13 cellular contexts compared by ENCODE assay signal in genomic region chr20:32680544-32681174, GRCh38. TPM values are rescaled to one million over a fixed set of nuclear protein-coding genes. Genes with fewer than 3 reads are reported as not detected.
A peak's percentile ranks its signal among the peaks of the same experiment; 100 is the strongest.
DNase-seq lines count a peak whose midpoint lies in the region; ATAC-seq and TF ChIP-seq lines count a peak whose summit lies in the region.
"Had no signal": no experiment of that assay in that cellular context is flagged by ENCODE, and none has a peak within 500 bp of the region (broad histone marks: within the 10 kb centered on the region; RNA-seq: fewer than 3 reads in every experiment).

No MANE protein-coding gene starts in this region.

- no peak for TF ChIP-seq CTCF in activated CD8-positive, alpha-beta T cell treated with anti-CD3 and anti-CD28 coated beads for 36 hours (IDR thresholded peaks at IDR 0.05)
- no peak for TF ChIP-seq CTCF in RWPE2 (IDR thresholded peaks at IDR 0.05; ENCODE audit: poor library complexity, severe bottlenecking)
- no peak for TF ChIP-seq CTCF in glutamatergic neuron (IDR thresholded peaks at IDR 0.05; ENCODE audit: partially characterized antibody, unreplicated experiment)

- H3K9ac ChIP-seq in skeletal muscle tissue (ENCODE audit: low read depth in 1 of 3, low read length in 3 of 3), result peak overlapping the region in 1 of 3 donors; percentile 51

- H3K36me3 ChIP-seq in RWPE2 (ENCODE audit: low read depth) (no peaks in the 10 kb centered on the region), skeletal muscle tissue (ENCODE audit: control insufficient read depth in 3 of 3, insufficient read depth in 3 of 3, low read length in 3 of 3) (no peaks in the 10 kb centered on the region)

- intact Hi-C loops in activated CD8-positive, alpha-beta T cell treated with anti-CD3 and anti-CD28 coated beads for 36 hours (cut with micrococcal nuclease), result no loop called here

- no peaks in the 10 kb centered on the region for H3K27me3 Mint-ChIP-seq in activated CD8-positive, alpha-beta T cell treated with anti-CD3 and anti-CD28 coated beads, Interleukin-2, amount 10 ng/mL, durations not matched to agents 7 days and 5 days (ENCODE audit: low read depth)
- H3K27me3 Mint-ChIP-seq in activated CD8-positive, alpha-beta T cell treated with anti-CD3 and anti-CD28 coated beads for 36 hours, result no peaks in the 10 kb centered on the region
- peaks cover 11% of the 10 kb centered on the region for H3K27me3 Mint-ChIP-seq in glutamatergic neuron (ENCODE audit: unreplicated experiment)

- CTCF ChIA-PET in activated CD8-positive, alpha-beta T cell treated with anti-CD3 and anti-CD28 coated beads, Interleukin-2, amount 10 ng/mL, durations not matched to agents 7 days and 5 days (lab: Charles Lee), result interaction anchor here (1.0 to 6.8 kb wide), 7 partner anchors 7 to 109 kb away, joined by 3 to 79 read pairs (median 5); partner anchors contain the start of genes C20orf203 and COMMD7
- CTCF ChIA-PET in activated CD8-positive, alpha-beta T cell treated with anti-CD3 and anti-CD28 coated beads for 36 hours (lab: Charles Lee), result interaction anchor here (2.2 to 2.5 kb wide), 2 partner anchors 98 to 109 kb away, joined by 13 to 19 read pairs; no protein-coding TSS in a partner anchor

- no peak overlapping the region for H3K4me3 Mint-ChIP-seq in activated CD8-positive, alpha-beta T cell treated with anti-CD3 and anti-CD28 coated beads, Interleukin-2, amount 10 ng/mL, durations not matched to agents 7 days and 5 days
- H3K4me3 Mint-ChIP-seq in activated CD8-positive, alpha-beta T cell treated with anti-CD3 and anti-CD28 coated beads for 36 hours, result no peak overlapping the region
- no peak overlapping the region for H3K4me3 Mint-ChIP-seq in glutamatergic neuron (ENCODE audit: unreplicated experiment)

- no peaks in the 10 kb centered on the region for H3K9me3 Mint-ChIP-seq in activated CD8-positive, alpha-beta T cell treated with anti-CD3 and anti-CD28 coated beads, Interleukin-2, amount 10 ng/mL, durations not matched to agents 7 days and 5 days (ENCODE audit: insufficient read depth)
- H3K9me3 Mint-ChIP-seq in activated CD8-positive, alpha-beta T cell treated with anti-CD3 and anti-CD28 coated beads for 36 hours, result no peaks in the 10 kb centered on the region
- peaks cover 5% of the 10 kb centered on the region for H3K9me3 Mint-ChIP-seq in glutamatergic neuron (ENCODE audit: unreplicated experiment)

- peak overlapping the region; percentile 72 for H3K27ac Mint-ChIP-seq in activated CD8-positive, alpha-beta T cell treated with anti-CD3 and anti-CD28 coated beads, Interleukin-2, amount 10 ng/mL, durations not matched to agents 7 days and 5 days
- H3K27ac Mint-ChIP-seq in activated CD8-positive, alpha-beta T cell treated with anti-CD3 and anti-CD28 coated beads for 36 hours, result no peak overlapping the region
- H3K27ac Mint-ChIP-seq in glutamatergic neuron (ENCODE audit: unreplicated experiment), result peak overlapping the region; percentile 69

- no peak overlapping the region for H3K4me3 ChIP-seq in RWPE2 (ENCODE audit: severe bottlenecking)
- no peak overlapping the region for H3K4me3 ChIP-seq in skeletal muscle tissue (ENCODE audit: low read length in 3 of 3)

- H3K27ac ChIP-seq in RWPE2 (ENCODE audit: poor library complexity, severe bottlenecking) (peak overlapping the region; percentile 24), skeletal muscle tissue (ENCODE audit: low read depth, low read length) (peak overlapping the region; percentile 47)

- H3K36me3 Mint-ChIP-seq in activated CD8-positive, alpha-beta T cell treated with anti-CD3 and anti-CD28 coated beads, Interleukin-2, amount 10 ng/mL, durations not matched to agents 7 days and 5 days (ENCODE audit: low read depth), result no peaks in the 10 kb centered on the region
- H3K36me3 Mint-ChIP-seq in activated CD8-positive, alpha-beta T cell treated with anti-CD3 and anti-CD28 coated beads for 36 hours (ENCODE audit: low read depth), result no peaks in the 10 kb centered on the region
- H3K36me3 Mint-ChIP-seq in glutamatergic neuron (ENCODE audit: unreplicated experiment), result no peaks in the 10 kb centered on the region

- H3K9me3 ChIP-seq in RWPE2 (ENCODE audit: severe bottlenecking) (no peaks in the 10 kb centered on the region), skeletal muscle tissue (ENCODE audit: control insufficient read depth in 3 of 3, low read length in 3 of 3) (no peaks in the 10 kb centered on the region)

- peaks cover 21% of the 10 kb centered on the region for H3K4me1 ChIP-seq in RWPE2 (ENCODE audit: insufficient read depth, poor library complexity, severe bottlenecking)
- peaks cover 2 to 10% (median 10%) of the 10 kb centered on the region in 3 donors for H3K4me1 ChIP-seq in skeletal muscle tissue (ENCODE audit: control insufficient read depth in 3 of 3, insufficient read depth in 3 of 3, low read length in 3 of 3)

- no peak for ATAC-seq in activated CD8-positive, alpha-beta T cell treated with anti-CD3 and anti-CD28 coated beads, Interleukin-2, amount 10 ng/mL, durations not matched to agents 7 days and 5 days
- ATAC-seq in activated CD8-positive, alpha-beta T cell treated with anti-CD3 and anti-CD28 coated beads for 36 hours, result no peak
- peak; percentile 1; the same call in 2 of the 3 replicates for ATAC-seq in RWPE2 (ENCODE audit: low read depth)
- ATAC-seq in HG02852 (IDR thresholded peaks at IDR 0.05; ENCODE audit: unreplicated experiment), result no peak
- ATAC-seq in GM21576 (IDR thresholded peaks at IDR 0.05; ENCODE audit: unreplicated experiment), result no peak

- POLR2A ChIA-PET in activated CD8-positive, alpha-beta T cell treated with anti-CD3 and anti-CD28 coated beads, Interleukin-2, amount 10 ng/mL, durations not matched to agents 7 days and 5 days (lab: Charles Lee), result interaction anchor here (1.2 kb wide), 1 partner anchor 62 kb away, joined by 4 read pairs; the partner anchor contains the start of gene COMMD7
- POLR2A ChIA-PET in activated CD8-positive, alpha-beta T cell treated with anti-CD3 and anti-CD28 coated beads for 36 hours (lab: Charles Lee), result interaction anchor here (0.6 kb wide), 1 partner anchor 30 kb away, joined by 3 read pairs; no protein-coding TSS in a partner anchor

- H3K4me1 Mint-ChIP-seq in activated CD8-positive, alpha-beta T cell treated with anti-CD3 and anti-CD28 coated beads, Interleukin-2, amount 10 ng/mL, durations not matched to agents 7 days and 5 days (ENCODE audit: low read depth), result peaks cover 35% of the 10 kb centered on the region
- H3K4me1 Mint-ChIP-seq in activated CD8-positive, alpha-beta T cell treated with anti-CD3 and anti-CD28 coated beads for 36 hours (ENCODE audit: low read depth), result peaks cover 16% of the 10 kb centered on the region
- H3K4me1 Mint-ChIP-seq in glutamatergic neuron (ENCODE audit: low read depth, unreplicated experiment), result peaks cover 21% of the 10 kb centered on the region

- no peak for DNase-seq in activated CD8-positive, alpha-beta T cell treated with anti-CD3 and anti-CD28 coated beads, Interleukin-2, amount 10 ng/mL, durations not matched to agents 7 days and 5 days
- DNase-seq in activated CD8-positive, alpha-beta T cell treated with anti-CD3 and anti-CD28 coated beads for 36 hours, result no peak
- DNase-seq in RWPE2 (ENCODE audit: low spot score) (no peak), glutamatergic neuron (no peak), 8988T (no peak)
- DNase-seq: activated gamma-delta T cell, GOT3 had no signal

- H3K27me3 ChIP-seq in RWPE2 (ENCODE audit: insufficient read depth, poor library complexity, severe bottlenecking) (no peaks in the 10 kb centered on the region), skeletal muscle tissue (ENCODE audit: control insufficient read depth in 3 of 3, insufficient read depth in 3 of 3, low read length in 3 of 3) (no peaks in the 10 kb centered on the region)

RNA-seq across cellular contexts. Expression of gene C20orf203, which starts 6.9 kb away (rescaled TPM):
- total RNA-seq in activated CD8-positive, alpha-beta T cell treated with anti-CD3 and anti-CD28 coated beads, Interleukin-2, amount 10 ng/mL, durations not matched to agents 7 days and 5 days, result under 1 TPM; 0.16 to 0.21 TPM
- total RNA-seq in activated CD8-positive, alpha-beta T cell treated with anti-CD3 and anti-CD28 coated beads for 36 hours, result under 1 TPM; 0.16 to 0.47 TPM
- total RNA-seq in glutamatergic neuron (ENCODE audit: unreplicated experiment) (0.25 TPM), skeletal muscle tissue (under 0.01 TPM)
- total RNA-seq: esophagus mucosa, HT1080, lung microvascular endothelial cell had no signal
